Comparison of ENCODE assay signal across 25 cellular contexts in genomic region chr6:36636687-36637418, GRCh38. TPM values are rescaled to one million over a fixed set of nuclear protein-coding genes. Genes with fewer than 3 reads are reported as not detected.
A peak's percentile ranks its signal among the peaks of the same experiment; 100 is the strongest.
DNase-seq lines count a peak whose midpoint lies in the region; ATAC-seq, FAIRE-seq and TF ChIP-seq lines count a peak whose summit lies in the region.
"Had no signal": no experiment of that assay in that cellular context is flagged by ENCODE, and none has a peak within 500 bp of the region (broad histone marks: within the 10 kb centered on the region; RNA-seq: fewer than 3 reads in every experiment).

No MANE protein-coding gene starts in this region.

- peaks cover 6% of the 10 kb centered on the region for H3F3A ChIP-seq in neural progenitor cell (ENCODE audit: low read depth)

- H3K27ac Mint-ChIP-seq in dendritic cell treated with granulocyte-macrophage colony-stimulating factor and Interleukin-4, amounts not matched to agents 40 ng/mL and 50 ng/mL, for 4 days: peak overlapping the region; percentile 30
- peak overlapping the region; percentile 69 for H3K27ac Mint-ChIP-seq in neural progenitor cell

- no peaks in the 10 kb centered on the region for H3K27me3 Mint-ChIP-seq in dendritic cell treated with granulocyte-macrophage colony-stimulating factor and Interleukin-4, amounts not matched to agents 40 ng/mL and 50 ng/mL, for 4 days
- peaks cover 5% of the 10 kb centered on the region for H3K27me3 Mint-ChIP-seq in neural progenitor cell (ENCODE audit: insufficient read depth, low read depth)

- H3K27ac ChIP-seq in HepG2 (ENCODE audit: extremely low read length, insufficient read depth, low read length): no peak overlapping the region
- H3K27ac ChIP-seq in right lobe of liver: no peak overlapping the region
- H3K27ac ChIP-seq in neural progenitor cell: no peak overlapping the region
- H3K27ac ChIP-seq: GM23248, HL-60, SJSA1 had no signal

- FAIRE-seq in HepG2 (lab: Jason Lieb, UNC): no peak
- FAIRE-seq in urothelium cell line (lab: Jason Lieb, UNC): no peak
- FAIRE-seq: D721Med, GM12891 had no signal

- no peaks in the 10 kb centered on the region for H3K36me3 ChIP-seq in HepG2 (replicated peaks in 1 of 2; ENCODE audit: control insufficient read depth in 1 of 2, insufficient read depth in 2 of 2, low read length in 2 of 2)
- H3K36me3 ChIP-seq in right lobe of liver: no peaks in the 10 kb centered on the region
- no peaks in the 10 kb centered on the region for H3K36me3 ChIP-seq in neural progenitor cell
- H3K36me3 ChIP-seq: HAP-1, SJSA1 had no signal

- WGBS in HepG2 (ENCODE audit: low lambda C conversion rate): 22% methylated on average over 12 of the region's 12 CpGs
- WGBS in right lobe of liver (ENCODE audit: insufficient coverage, low coverage, low lambda C conversion rate, missing lambda C conversion rate): 73% methylated on average over 2 of the region's 12 CpGs

- TF ChIP-seq CTCF in HepG2 (CRISPR knock-in tag; IDR thresholded peaks at IDR 0.05) (no peak), right lobe of liver (IDR thresholded peaks at IDR 0.05) (no peak), neural progenitor cell (IDR thresholded peaks at IDR 0.05) (no peak)

- H3K9me3 ChIP-seq in HepG2 (ENCODE audit: low read length): no peaks in the 10 kb centered on the region
- no peaks in the 10 kb centered on the region for H3K9me3 ChIP-seq in right lobe of liver
- H3K9me3 ChIP-seq in neural progenitor cell (ENCODE audit: low read depth): no peaks in the 10 kb centered on the region
- H3K9me3 ChIP-seq: HAP-1, SJSA1 had no signal

- H3K79me2 ChIP-seq in HepG2 (ENCODE audit: insufficient read depth, low read length) (no peaks in the 10 kb centered on the region), neural progenitor cell (ENCODE audit: low read depth) (no peaks in the 10 kb centered on the region)

- H3K9ac ChIP-seq in HepG2 (ENCODE audit: insufficient read depth, low read depth, low read length) (no peak overlapping the region), neural progenitor cell (no peak overlapping the region)
- H3K9ac ChIP-seq: GM23248 had no signal

- H2AFZ ChIP-seq in HepG2 (ENCODE audit: low read length): no peak overlapping the region
- H2AFZ ChIP-seq in neural progenitor cell (replicated peaks): no peak overlapping the region
- H2AFZ ChIP-seq: GM23248 had no signal

- H3K4me3 Mint-ChIP-seq in dendritic cell treated with granulocyte-macrophage colony-stimulating factor and Interleukin-4, amounts not matched to agents 40 ng/mL and 50 ng/mL, for 4 days: no peak overlapping the region
- H3K4me3 Mint-ChIP-seq in neural progenitor cell: no peak overlapping the region
- H3K4me3 Mint-ChIP-seq: CD14-positive monocyte had no signal

- intact Hi-C loops in HepG2 (cut with micrococcal nuclease; ENCODE audit: unreplicated experiment): no loop called here
- intact Hi-C loops in right lobe of liver (cut with DNase I): no loop called here
- intact Hi-C loops in dendritic cell treated with granulocyte-macrophage colony-stimulating factor and Interleukin-4, amounts not matched to agents 40 ng/mL and 50 ng/mL, for 4 days (cut with micrococcal nuclease): no loop called here

- no TSS peak for BruUV-seq in HepG2 (replicated peaks; lab: Mats Ljungman, UMichigan)

- DNase-seq in HepG2 (ENCODE audit: low spot score) (no peak), right lobe of liver (no peak), neural progenitor cell (ENCODE audit: low spot score) (no peak), urothelium cell line (ENCODE audit: low spot score) (no peak)
- no peak for DNase-seq in activated CD4-positive, alpha-beta T cell treated with anti-CD3 and anti-CD28 coated beads, Interleukin-2, amount 50 U/mL, for 4 hours
- DNase-seq: 8988T, AML-193, DMS79 treated with DMSO at 0.1 percent for 48 hours, GM23248, NCI-H1105, NCI-H2029 treated with DMSO at 0.1 percent for 48 hours, NCI-H226, NCI-H510A treated with DMSO at 0.1 percent for 48 hours, NCI-H774, OCI-M1 had no signal

- no peak for TF ChIP-seq EP300 in HepG2 (IDR thresholded peaks at IDR 0.05; ENCODE audit: low read depth in 2 of 2, low read length in 2 of 2)
- TF ChIP-seq EP300 in HepG2 (CRISPR knock-in tag; IDR thresholded peaks at IDR 0.05; ENCODE audit: borderline replicate concordance): no peak

- POLR2A ChIA-PET in HepG2 (lab: Yijun Ruan, JAX): interaction anchor here (1.2 kb wide), 1 partner anchor 41 kb away, joined by 6 read pairs; the partner anchor contains the start of gene CDKN1A

- H3K4me2 ChIP-seq in HepG2 (ENCODE audit: low read depth, low read length): peak overlapping the region; percentile 18; the same call in 1 of the 2 replicates
- peak overlapping the region; percentile 27 for H3K4me2 ChIP-seq in neural progenitor cell

- H3K27me3 ChIP-seq in HepG2 (ENCODE audit: control insufficient read depth in 1 of 2, insufficient read depth in 2 of 2, low read length in 2 of 2) (peaks cover 1 to 20% of the 10 kb centered on the region in 2 experiments; a peak in 4 of 5 replicates), right lobe of liver (no peaks in the 10 kb centered on the region), neural progenitor cell (no peaks in the 10 kb centered on the region)
- H3K27me3 ChIP-seq: SJSA1 had no signal

- no peaks in the 10 kb centered on the region for H3K9me3 Mint-ChIP-seq in dendritic cell treated with granulocyte-macrophage colony-stimulating factor and Interleukin-4, amounts not matched to agents 40 ng/mL and 50 ng/mL, for 4 days
- no peaks in the 10 kb centered on the region for H3K9me3 Mint-ChIP-seq in neural progenitor cell
- H3K9me3 Mint-ChIP-seq: CD14-positive monocyte, IgD-negative memory B cell had no signal

- H3K4me1 ChIP-seq in HepG2 (ENCODE audit: insufficient read depth, low read length): peaks cover 52% of the 10 kb centered on the region
- peaks cover 0 to 39% (median 18%) of the 10 kb centered on the region in 4 donors for H3K4me1 ChIP-seq in right lobe of liver
- no peaks in the 10 kb centered on the region for H3K4me1 ChIP-seq in neural progenitor cell
- H3K4me1 ChIP-seq: HAP-1 had no signal

- CTCF ChIA-PET in HepG2 (lab: Yijun Ruan, JAX; ENCODE audit: low intra/inter-chr PET ratio, low total read pairs): no interaction called here

- in situ Hi-C loops in HepG2 (cut with HindIII; ENCODE audit: extremely low pct_ligation_motif_present, low pct_unique_long_range_greater_than_20kb): no loop called here

- H4K20me1 ChIP-seq in HepG2 (ENCODE audit: insufficient read depth, low read length): no peaks in the 10 kb centered on the region
- no peaks in the 10 kb centered on the region for H4K20me1 ChIP-seq in neural progenitor cell (ENCODE audit: low read depth)

- no peak for TF ChIP-seq POLR2A in HepG2 (IDR thresholded peaks at IDR 0.05; ENCODE audit: insufficient read depth in 1 of 2, low read depth in 2 of 2, low read length in 2 of 2)
- no peak for TF ChIP-seq POLR2A in right lobe of liver (IDR thresholded peaks at IDR 0.05)

- no peaks in the 10 kb centered on the region for H3K36me3 Mint-ChIP-seq in dendritic cell treated with granulocyte-macrophage colony-stimulating factor and Interleukin-4, amounts not matched to agents 40 ng/mL and 50 ng/mL, for 4 days (ENCODE audit: low read depth)
- no peaks in the 10 kb centered on the region for H3K36me3 Mint-ChIP-seq in neural progenitor cell
- H3K36me3 Mint-ChIP-seq: CD14-positive monocyte, IgD-negative memory B cell had no signal

- H3K4me1 Mint-ChIP-seq in dendritic cell treated with granulocyte-macrophage colony-stimulating factor and Interleukin-4, amounts not matched to agents 40 ng/mL and 50 ng/mL, for 4 days (ENCODE audit: low read depth): peaks cover 59% of the 10 kb centered on the region
- peaks cover 38% of the 10 kb centered on the region for H3K4me1 Mint-ChIP-seq in neural progenitor cell

- H3K4me3 ChIP-seq in HepG2 (replicated peaks in 1 of 3; ENCODE audit: insufficient read depth in 1 of 3, low read depth in 2 of 3, low read length in 3 of 3): no peak overlapping the region
- H3K4me3 ChIP-seq in right lobe of liver: no peak overlapping the region
- no peak overlapping the region for H3K4me3 ChIP-seq in neural progenitor cell
- H3K4me3 ChIP-seq: GM23248, HAP-1, SJSA1 had no signal

- no peak for TF ChIP-seq RAD21 in HepG2 (CRISPR knock-in tag; IDR thresholded peaks at IDR 0.05)

- no peak for ATAC-seq in HepG2
- ATAC-seq in right lobe of liver: no peak
- ATAC-seq in HG02678 (IDR thresholded peaks at IDR 0.05; ENCODE audit: unreplicated experiment): no peak
- ATAC-seq: Right ventricle myocardium inferior had no signal

RNA-seq across cellular contexts. Expression of gene CDKN1A, which starts 41.7 kb away (rescaled TPM):
- total RNA-seq in HepG2 (2016; rRNA removed; fragmentation: Illumina TruSeq; extraction: Trizol): 56.0 and 60.7 TPM in 2 replicates
- total RNA-seq in HepG2 (2016; cell fraction: cytosol; rRNA removed; fragmentation: Illumina TruSeq; extraction: Trizol; ENCODE audit: low read depth): 14.1 and 14.6 TPM in 2 replicates
- 60.2 and 60.7 TPM in 2 replicates for total RNA-seq in HepG2 (2016; cell fraction: insoluble cytoplasmic fraction; rRNA removed; fragmentation: Illumina TruSeq; extraction: Trizol)
- 35.8 and 37.2 TPM in 2 replicates for total RNA-seq in HepG2 (2016; cell fraction: membrane; rRNA removed; fragmentation: Illumina TruSeq; extraction: Trizol)
- total RNA-seq in HepG2 (2016; cell fraction: nucleus; rRNA removed; fragmentation: Illumina TruSeq; extraction: Trizol): 39.4 and 41.1 TPM in 2 replicates
- 92.1 and 131 TPM in 2 replicates for polyA plus RNA-seq in HepG2 (2011; rRNA removed)
- polyA plus RNA-seq in HepG2 (2011; cell fraction: cytosol; rRNA removed): 101 and 109 TPM in 2 replicates
- 99.7 and 130 TPM in 2 replicates for polyA plus RNA-seq in HepG2 (2011; cell fraction: nucleus; rRNA removed)
- polyA plus RNA-seq in HepG2 (2012): 25.4 and 74.5 TPM in 2 replicates
- 11.7 and 12.8 TPM in 2 replicates for polyA plus RNA-seq in HepG2 (2016; cell fraction: cytosol; fragmentation: Illumina TruSeq; extraction: Trizol; ENCODE audit: low read depth)
- 67.9 and 74.3 TPM in 2 replicates for polyA plus RNA-seq in HepG2 (2016; cell fraction: insoluble cytoplasmic fraction; fragmentation: Illumina TruSeq; extraction: Trizol; ENCODE audit: low read depth)
- polyA plus RNA-seq in HepG2 (2016; cell fraction: membrane; fragmentation: Illumina TruSeq; extraction: Trizol; ENCODE audit: low read depth): 27.1 and 27.5 TPM in 2 replicates
- polyA plus RNA-seq in HepG2 (2016; cell fraction: nucleus; fragmentation: Illumina TruSeq; extraction: Trizol; ENCODE audit: insufficient read depth, low read depth): 70.1 and 78.2 TPM in 2 replicates
- 52.9 and 74.7 TPM in 2 replicates for polyA minus RNA-seq in HepG2 (2011; rRNA and poly(A)+ RNA removed; ENCODE audit: low replicate concordance)
- polyA minus RNA-seq in HepG2 (2011; cell fraction: cytosol; rRNA and poly(A)+ RNA removed): 33.1 and 37.9 TPM in 2 replicates
- polyA minus RNA-seq in HepG2 (2011; cell fraction: nucleus; rRNA and poly(A)+ RNA removed): 23.8 and 39.9 TPM in 2 replicates
- 100 to 1,000 TPM in 1 of 6 experiments, 10 to 100 TPM in 5; 20.0 to 124 (median 58.6) TPM for total RNA-seq in right lobe of liver
- total RNA-seq in neural progenitor cell (ENCODE audit: low replicate concordance): 7.0 and 14.1 TPM in 2 replicates

RNA-seq across cellular contexts. Expression of gene SRSF3, which starts 42.7 kb away (rescaled TPM):
- total RNA-seq in HepG2 (2016; rRNA removed; fragmentation: Illumina TruSeq; extraction: Trizol): 684 and 1,115 TPM in 2 replicates
- 87.6 and 93.5 TPM in 2 replicates for total RNA-seq in HepG2 (2016; cell fraction: cytosol; rRNA removed; fragmentation: Illumina TruSeq; extraction: Trizol; ENCODE audit: low read depth)
- 702 and 1,085 TPM in 2 replicates for total RNA-seq in HepG2 (2016; cell fraction: insoluble cytoplasmic fraction; rRNA removed; fragmentation: Illumina TruSeq; extraction: Trizol)
- 160 and 205 TPM in 2 replicates for total RNA-seq in HepG2 (2016; cell fraction: membrane; rRNA removed; fragmentation: Illumina TruSeq; extraction: Trizol)
- 332 and 341 TPM in 2 replicates for total RNA-seq in HepG2 (2016; cell fraction: nucleus; rRNA removed; fragmentation: Illumina TruSeq; extraction: Trizol)
- polyA plus RNA-seq in HepG2 (2011; rRNA removed): 149 and 206 TPM in 2 replicates
- polyA plus RNA-seq in HepG2 (2011; cell fraction: cytosol; rRNA removed): 204 and 209 TPM in 2 replicates
- 336 and 345 TPM in 2 replicates for polyA plus RNA-seq in HepG2 (2011; cell fraction: nucleus; rRNA removed)
- polyA plus RNA-seq in HepG2 (2012): 161 and 268 TPM in 2 replicates
- polyA plus RNA-seq in HepG2 (2016; cell fraction: cytosol; fragmentation: Illumina TruSeq; extraction: Trizol; ENCODE audit: low read depth): 90.1 and 97.9 TPM in 2 replicates
- 1,067 and 1,144 TPM in 2 replicates for polyA plus RNA-seq in HepG2 (2016; cell fraction: insoluble cytoplasmic fraction; fragmentation: Illumina TruSeq; extraction: Trizol; ENCODE audit: low read depth)
- 123 and 146 TPM in 2 replicates for polyA plus RNA-seq in HepG2 (2016; cell fraction: membrane; fragmentation: Illumina TruSeq; extraction: Trizol; ENCODE audit: low read depth)
- 510 and 537 TPM in 2 replicates for polyA plus RNA-seq in HepG2 (2016; cell fraction: nucleus; fragmentation: Illumina TruSeq; extraction: Trizol; ENCODE audit: insufficient read depth, low read depth)
- polyA minus RNA-seq in HepG2 (2011; rRNA and poly(A)+ RNA removed; ENCODE audit: low replicate concordance): 214 and 251 TPM in 2 replicates
- polyA minus RNA-seq in HepG2 (2011; cell fraction: cytosol; rRNA and poly(A)+ RNA removed): 55.8 and 58.4 TPM in 2 replicates
- polyA minus RNA-seq in HepG2 (2011; cell fraction: nucleus; rRNA and poly(A)+ RNA removed): 453 and 553 TPM in 2 replicates
- 100 to 1,000 TPM in 2 of 6 experiments, 10 to 100 TPM in 4; 36.8 to 103 (median 71.4) TPM for total RNA-seq in right lobe of liver
- 267 and 297 TPM in 2 replicates for total RNA-seq in neural progenitor cell (ENCODE audit: low replicate concordance)
